Comparison of ENCODE assay signal across 16 cellular contexts in genomic region chr10:64038097-64038496, GRCh38.
DNase-seq lines count a peak whose midpoint lies in the region; ATAC-seq and TF ChIP-seq lines count a peak whose summit lies in the region.
"Had no signal": no experiment of that assay in that cellular context is flagged by ENCODE, and none has a peak within 500 bp of the region (broad histone marks: within the 10 kb centered on the region; RNA-seq: fewer than 3 reads in every experiment).

No MANE protein-coding gene starts in this region.

- H3K36me3 ChIP-seq in BLaER1, result no peaks in the 10 kb centered on the region
- H3K36me3 ChIP-seq in fibroblast of lung (ENCODE audit: control insufficient read depth, insufficient read depth, low read length), result no peaks in the 10 kb centered on the region

- peaks cover 9% of the 10 kb centered on the region for H3K27me3 Mint-ChIP-seq in brain
- H3K27me3 Mint-ChIP-seq: IgD-negative memory B cell had no signal

- H3K79me2 ChIP-seq in fibroblast of lung (ENCODE audit: control insufficient read depth, insufficient read depth, low read length), result no peaks in the 10 kb centered on the region

- DNase-seq in fibroblast of lung (ENCODE audit: low read depth in 2 of 2), result no peak
- peak; percentile 13 for DNase-seq in pons (ENCODE audit: low spot score)
- DNase-seq in SIG-M5 (lab: John Stamatoyannopoulos, UW), result no peak
- DNase-seq: AML-193; Calu3; CD8-positive, alpha-beta T cell; DMS79 treated with DMSO at 0.1 percent for 48 hours; H9 had no signal

- H3K4me1 Mint-ChIP-seq in brain, result peaks cover 59% of the 10 kb centered on the region

- H3K4me2 ChIP-seq in BLaER1 (peak overlapping the region; percentile 82), fibroblast of lung (ENCODE audit: extremely low read depth, insufficient read depth, low read length) (no peak overlapping the region)
- H3K4me2 ChIP-seq: A549 had no signal

- peak overlapping the region; percentile 8; the same call in 1 of the 2 replicates for H3K9ac ChIP-seq in BLaER1
- H3K9ac ChIP-seq in fibroblast of lung (ENCODE audit: insufficient read depth, low read length), result no peak overlapping the region

- peak overlapping the region; percentile 12 for H2AFZ ChIP-seq in fibroblast of lung (ENCODE audit: low read length)

- H3K4me1 ChIP-seq in BLaER1, result peaks cover 54% of the 10 kb centered on the region
- peaks cover 5% of the 10 kb centered on the region for H3K4me1 ChIP-seq in fibroblast of lung (ENCODE audit: control insufficient read depth, extremely low read depth, insufficient read depth, low read length)
- H3K4me1 ChIP-seq: A549 had no signal

- H4K20me1 ChIP-seq in BLaER1 (no peaks in the 10 kb centered on the region), fibroblast of lung (ENCODE audit: control insufficient read depth, extremely low read depth, insufficient read depth, low read length) (no peaks in the 10 kb centered on the region)

- no peak for TF ChIP-seq CTCF in brain (conservative IDR thresholded peaks at IDR 0.05)
- no peak for TF ChIP-seq CTCF in fibroblast of lung (conservative IDR thresholded peaks at IDR 0.05 in 1 of 2, IDR thresholded peaks at IDR 0.05 in 1 of 2; ENCODE audit: low read depth in 1 of 2, low read length in 2 of 2)

- H3K27ac ChIP-seq in BLaER1 (peak overlapping the region; percentile 70; the same call in 1 of the 2 replicates), fibroblast of lung (ENCODE audit: insufficient read depth, low read length) (no peak overlapping the region)
- H3K27ac ChIP-seq: 22Rv1, A549 had no signal

- H3K27me3 ChIP-seq in BLaER1 (no peaks in the 10 kb centered on the region), fibroblast of lung (ENCODE audit: control insufficient read depth, insufficient read depth, low read length) (no peaks in the 10 kb centered on the region)

- H3K9me3 Mint-ChIP-seq in brain, result peaks cover 0 to 2% (median 0%) of the 10 kb centered on the region in 5 experiments
- H3K9me3 Mint-ChIP-seq: CD8-positive, alpha-beta T cell; H9; IgD-negative memory B cell had no signal

- H3K4me3 ChIP-seq in BLaER1 (peak overlapping the region; percentile 34; the same call in 1 of the 2 replicates), fibroblast of lung (replicated peaks in 1 of 4; ENCODE audit: control extremely low read depth in 1 of 4, insufficient read depth in 1 of 4, low read depth in 3 of 4, low read length in 4 of 4) (no peak overlapping the region)
- H3K4me3 ChIP-seq: A549, GM12878 had no signal

- no peak for ATAC-seq in GM18870 (IDR thresholded peaks at IDR 0.05; ENCODE audit: unreplicated experiment)
- ATAC-seq in GM21390 (IDR thresholded peaks at IDR 0.05; ENCODE audit: unreplicated experiment), result no peak
- ATAC-seq: A549; CD8-positive, alpha-beta T cell; GM12878 had no signal

- peak overlapping the region in 4 of 5 experiments; percentile 71 to 79 (median 78) for H3K27ac Mint-ChIP-seq in brain
- H3K27ac Mint-ChIP-seq: CD8-positive, alpha-beta T cell; H9; IgD-negative memory B cell had no signal

- H3K4me3 Mint-ChIP-seq in brain, result peak overlapping the region in 3 of 5 experiments; percentile 1 to 86 (median 29)
- H3K4me3 Mint-ChIP-seq: CD8-positive, alpha-beta T cell; H9; IgD-negative memory B cell had no signal

- no peaks in the 10 kb centered on the region for H3K36me3 Mint-ChIP-seq in brain
- H3K36me3 Mint-ChIP-seq: CD8-positive, alpha-beta T cell had no signal

- H3K9me3 ChIP-seq in BLaER1, result no peaks in the 10 kb centered on the region
- no peaks in the 10 kb centered on the region for H3K9me3 ChIP-seq in fibroblast of lung (ENCODE audit: control insufficient read depth, insufficient read depth, low read depth, low read length)
- H3K9me3 ChIP-seq: A549 had no signal
